In the genomic region with DNA sequence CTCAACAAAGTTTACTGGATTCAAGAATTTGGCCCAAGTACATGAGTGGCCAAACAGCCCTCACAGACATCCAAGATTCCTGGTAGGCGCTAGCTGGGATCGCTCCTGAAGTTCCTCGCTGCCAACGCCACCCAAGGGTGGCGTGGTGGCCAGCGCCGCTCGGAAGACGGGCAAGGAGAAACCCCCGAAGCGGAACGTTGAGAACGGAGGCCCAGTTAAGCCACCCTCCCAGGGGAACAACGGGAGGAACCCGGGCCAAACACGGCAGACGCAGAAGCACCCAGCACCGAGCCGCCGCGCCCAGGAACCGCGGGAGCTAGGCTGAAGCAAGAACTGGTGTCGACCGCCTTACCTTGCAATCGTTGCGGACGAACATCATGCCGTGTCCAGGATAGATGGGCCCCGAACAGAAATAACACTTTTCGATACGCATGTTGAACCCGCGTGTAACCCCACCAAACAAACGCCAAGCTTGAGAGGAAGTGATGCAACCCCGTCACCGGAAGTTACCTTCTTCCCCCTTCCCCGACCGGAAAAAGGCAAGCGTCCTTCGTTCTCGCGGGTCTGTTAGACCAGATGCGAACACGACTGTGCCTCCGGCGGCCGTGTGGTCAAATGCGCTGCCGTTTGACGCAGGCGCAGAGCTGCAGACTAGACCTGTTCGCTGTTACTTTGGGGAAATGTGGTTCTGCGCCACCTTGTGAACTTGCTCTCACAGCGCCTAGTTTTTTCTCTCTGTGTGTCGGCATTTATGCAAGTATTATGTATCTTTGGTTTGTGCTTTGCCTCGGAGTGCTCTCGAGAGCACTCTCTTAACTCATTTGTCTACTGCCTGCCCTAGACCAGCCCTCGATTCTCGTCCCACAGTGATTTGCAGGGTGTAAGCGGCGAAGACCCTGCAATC, we compare ENCODE assay signal across 8 cellular contexts. TPM values are rescaled to one million over a fixed set of nuclear protein-coding genes. Genes with fewer than 3 reads are reported as not detected.
A peak's percentile ranks its signal among the peaks of the same experiment; 100 is the strongest.
DNase-seq lines count a peak whose midpoint lies in the region; ATAC-seq and TF ChIP-seq lines count a peak whose summit lies in the region.

Gene RSL24D1, minus strand, starts transcription at position 484 of the 904 bp plus-strand sequence. Its CDS starts 51 bp downstream, at position 433.

- POLR2A ChIA-PET in CD4-positive, alpha-beta memory T cell (lab: Charles Lee; ENCODE audit: partially characterized antibody): interaction anchor here (0.6 to 3.9 kb wide), 29 partner anchors 8 to 1048 kb away, joined by 3 to 48 read pairs (median 5); partner anchors contain the start of genes CCPG1, PIERCE2, PIGB and PIGBOS1
- POLR2A ChIA-PET in activated CD4-positive, alpha-beta memory T cell treated with anti-CD3 and anti-CD28 coated beads for 36 hours (lab: Charles Lee): interaction anchor here (0.6 to 2.7 kb wide), 14 partner anchors 11 to 427 kb away, joined by 3 to 11 read pairs (median 4); partner anchors contain the start of genes CCPG1, PIERCE2, PIGB and PIGBOS1

- no peak within 1 kb of the TSS for H3K27ac Mint-ChIP-seq in CD4-positive, alpha-beta memory T cell
- H3K27ac Mint-ChIP-seq in activated CD4-positive, alpha-beta memory T cell treated with anti-CD3 and anti-CD28 coated beads for 36 hours: no peak within 1 kb of the TSS

- WGBS in lower leg skin, 2 donors: 0% methylated on average over 61 to 62 of the region's 62 CpGs

- H3K27me3 Mint-ChIP-seq in CD4-positive, alpha-beta memory T cell: no peaks in the 10 kb centered on the region
- no peaks in the 10 kb centered on the region for H3K27me3 Mint-ChIP-seq in activated CD4-positive, alpha-beta memory T cell treated with anti-CD3 and anti-CD28 coated beads for 36 hours

- peak; percentile 94 to 98 (median 97) for DNase-seq in CD4-positive, alpha-beta memory T cell
- peak; percentile 99 for DNase-seq in NCI-H82 (lab: John Stamatoyannopoulos, UW)
- DNase-seq in activated CD4-positive, alpha-beta memory T cell treated with anti-CD3 and anti-CD28 coated beads for 36 hours: peak; percentile 98
- peak; percentile 95 for DNase-seq in ecto neural progenitor cell (ENCODE audit: low spot score)
- DNase-seq in lower leg skin (ENCODE audit: low spot score in 2 of 2): peak; percentile 96 to 99
- peak; percentile 87 to 91 for DNase-seq in stimulated activated CD4-positive, alpha-beta T cell treated with anti-CD3 and anti-CD28 coated beads, Interleukin-4, amount 100 ng/mL, for 48 hours (ENCODE audit: low read depth in 2 of 2)

- H3K4me3 ChIP-seq in CD4-positive, alpha-beta memory T cell (ENCODE audit: low read length in 2 of 2): peak within 1 kb of the TSS; percentile 90 to 97
- peak within 1 kb of the TSS; percentile 99 for H3K4me3 ChIP-seq in lower leg skin (ENCODE audit: low read depth, poor library complexity, severe bottlenecking)

- no peak within 1 kb of the TSS for H3K4me3 Mint-ChIP-seq in CD4-positive, alpha-beta memory T cell
- H3K4me3 Mint-ChIP-seq in activated CD4-positive, alpha-beta memory T cell treated with anti-CD3 and anti-CD28 coated beads for 36 hours: no peak within 1 kb of the TSS

- no peaks in the 10 kb centered on the region for H3K27me3 ChIP-seq in CD4-positive, alpha-beta memory T cell (ENCODE audit: insufficient read depth, low read length)

- intact Hi-C loops in CD4-positive, alpha-beta memory T cell (cut with micrococcal nuclease): loop anchor here (1.0 to 5.0 kb wide), 6 partner anchors 21 to 1048 kb away; partner anchors contain the start of genes CCPG1, PIERCE2, PIGB and PIGBOS1
- intact Hi-C loops in activated CD4-positive, alpha-beta memory T cell treated with anti-CD3 and anti-CD28 coated beads for 36 hours (cut with micrococcal nuclease): loop anchor here (1.0 to 5.0 kb wide), 6 partner anchors 20 to 241 kb away; partner anchors contain the start of genes CCPG1, PIERCE2, PIGB and PIGBOS1
- intact Hi-C loops in lower leg skin (cut with DNase I; ENCODE audit: low total_unique reads): no loop called here

- TF ChIP-seq CTCF in lower leg skin (IDR thresholded peaks at IDR 0.05): no peak

- CTCF ChIA-PET in CD4-positive, alpha-beta memory T cell (lab: Charles Lee; ENCODE audit: partially characterized antibody): interaction anchor here (1.5 to 2.8 kb wide), 7 partner anchors 21 to 243 kb away, joined by 3 to 17 read pairs (median 7); partner anchors contain the start of genes CCPG1, PIERCE2, PIGB and PIGBOS1
- CTCF ChIA-PET in activated CD4-positive, alpha-beta memory T cell treated with anti-CD3 and anti-CD28 coated beads for 36 hours (lab: Charles Lee): interaction anchor here (0.6 to 2.1 kb wide), 15 partner anchors 11 to 243 kb away, joined by 3 to 14 read pairs (median 3); partner anchors contain the start of genes PIGB and PIGBOS1

- peaks cover 10 to 17% (median 13%) of the 10 kb centered on the region in 4 donors for H3K4me1 Mint-ChIP-seq in CD4-positive, alpha-beta memory T cell
- peaks cover 22% of the 10 kb centered on the region for H3K4me1 Mint-ChIP-seq in activated CD4-positive, alpha-beta memory T cell treated with anti-CD3 and anti-CD28 coated beads for 36 hours (ENCODE audit: low read depth)

- peaks cover 40% of the 10 kb centered on the region for H3K4me1 ChIP-seq in CD4-positive, alpha-beta memory T cell (ENCODE audit: insufficient read depth, low read length)

- H3K9me3 Mint-ChIP-seq in CD4-positive, alpha-beta memory T cell: peaks cover 0 to 4% (median 0%) of the 10 kb centered on the region in 8 donors
- H3K9me3 Mint-ChIP-seq in activated CD4-positive, alpha-beta memory T cell treated with anti-CD3 and anti-CD28 coated beads for 36 hours: peaks cover 8% of the 10 kb centered on the region

- H3K36me3 ChIP-seq in CD4-positive, alpha-beta memory T cell (ENCODE audit: insufficient read depth, low read length): peaks cover 9% of the 10 kb centered on the region

- no peaks in the 10 kb centered on the region for H3K9me3 ChIP-seq in CD4-positive, alpha-beta memory T cell (ENCODE audit: control insufficient read depth in 1 of 2, low read length in 2 of 2)

- H3K36me3 Mint-ChIP-seq in CD4-positive, alpha-beta memory T cell: peaks cover 4 to 20% of the 10 kb centered on the region in 2 donors
- peaks cover 27% of the 10 kb centered on the region for H3K36me3 Mint-ChIP-seq in activated CD4-positive, alpha-beta memory T cell treated with anti-CD3 and anti-CD28 coated beads for 36 hours

- no peak for TF ChIP-seq POLR2A in lower leg skin (IDR thresholded peaks at IDR 0.05)

- H3K27ac ChIP-seq in CD4-positive, alpha-beta memory T cell (ENCODE audit: low read depth, low read length): peak within 1 kb of the TSS; percentile 87

- ATAC-seq in GM19438 (IDR thresholded peaks at IDR 0.05; ENCODE audit: low read depth, unreplicated experiment) (peak; percentile 95), HG03575 (IDR thresholded peaks at IDR 0.05; ENCODE audit: extremely low read depth, insufficient number of reproducible peaks, low FRiP score, unreplicated experiment) (peak; percentile 85)

RNA-seq across cellular contexts. Expression of gene RSL24D1, which starts in this region (rescaled TPM):
- total RNA-seq in CD4-positive, alpha-beta memory T cell: 100 to 1,000 TPM; 103 to 107 TPM
- 100 to 1,000 TPM in 1 of 2 donors, 10 to 100 TPM in 1; 82.6 to 153 TPM for polyA plus RNA-seq in CD4-positive, alpha-beta memory T cell
- 100 to 1,000 TPM; 157 to 163 TPM for total RNA-seq in activated CD4-positive, alpha-beta memory T cell treated with anti-CD3 and anti-CD28 coated beads for 36 hours
- 10 to 100 TPM; 41.4 to 70.3 (median 47.5) TPM for total RNA-seq in lower leg skin

Comparison
In these comparisons a context has a peak if more than half of its experiments do, and no peak if none do; other contexts are left out.
1. Peak in every context shown above with its lines: DNase-seq, ATAC-seq, H3K4me3 ChIP-seq and H3K27ac ChIP-seq.